35 cellular contexts compared by ENCODE assay signal in genomic region chr20:29298271-29298590, GRCh38.
DNase-seq lines count a peak whose midpoint lies in the region; ATAC-seq, FAIRE-seq and TF ChIP-seq lines count a peak whose summit lies in the region.
"Had no signal": no experiment of that assay in that cellular context is flagged by ENCODE, and none has a peak within 500 bp of the region (broad histone marks: within the 10 kb centered on the region; RNA-seq: fewer than 3 reads in every experiment).

No MANE protein-coding gene starts in this region.

- H3K79me1 ChIP-seq in neuronal stem cell (ENCODE audit: low read depth, low read length) = peaks cover 4% of the 10 kb centered on the region

- no CpG with 5 or more reads among the region's 12 CpGs for WGBS in neuronal stem cell (ENCODE audit: extremely low coverage in 2 of 2, insufficient read length in 2 of 2, insufficient replicate concordance in 1 of 2), 2 donors

- H3K9me3 Mint-ChIP-seq in astrocyte (ENCODE audit: unreplicated experiment) (peaks cover 33% of the 10 kb centered on the region), endothelial cell (ENCODE audit: unreplicated experiment) (peaks cover 44% of the 10 kb centered on the region)

- no peak for FAIRE-seq in astrocyte (lab: Jason Lieb, UNC)
- FAIRE-seq: A204.1, A549, D721Med had no signal

- no peaks in the 10 kb centered on the region for H4K20me1 ChIP-seq in astrocyte (ENCODE audit: insufficient read depth, low read length)
- H4K20me1 ChIP-seq: BLaER1; BLaER1 treated with 17β-estradiol and CSF1 and Interleukin-3, amounts not matched to agents 10 nM and 100 nM had no signal

- no peaks in the 10 kb centered on the region for H3K9me3 ChIP-seq in astrocyte (ENCODE audit: insufficient read depth, low read depth, low read length)
- H3K9me3 ChIP-seq in neuronal stem cell (replicated peaks in 1 of 2; ENCODE audit: control insufficient read depth in 2 of 2, insufficient read depth in 1 of 2, low read depth in 1 of 2, low read length in 2 of 2) = peaks cover 0 to 32% of the 10 kb centered on the region in 2 donors
- H3K9me3 ChIP-seq: BE2C had no signal

- H3K4me1 ChIP-seq in astrocyte (ENCODE audit: insufficient read depth, low read length) (no peaks in the 10 kb centered on the region), neuronal stem cell (ENCODE audit: control insufficient read depth in 2 of 2, insufficient read depth in 1 of 2, low read depth in 1 of 2, low read length in 2 of 2) (no peaks in the 10 kb centered on the region)
- H3K4me1 ChIP-seq: A549; BE2C; BLaER1; BLaER1 treated with 17β-estradiol and CSF1 and Interleukin-3, amounts not matched to agents 10 nM and 100 nM; Caco-2 had no signal

- H3K9ac ChIP-seq in astrocyte (ENCODE audit: low read length) (no peak overlapping the region), neuronal stem cell (ENCODE audit: low read depth, low read length, poor library complexity) (peak overlapping the region; percentile 12)
- H3K9ac ChIP-seq: BLaER1; BLaER1 treated with 17β-estradiol and CSF1 and Interleukin-3, amounts not matched to agents 10 nM and 100 nM had no signal

- no peak overlapping the region for H3K18ac ChIP-seq in neuronal stem cell (ENCODE audit: low read length)

- H3K27ac Mint-ChIP-seq in astrocyte (ENCODE audit: unreplicated experiment) (peak overlapping the region; percentile 68), endothelial cell (ENCODE audit: unreplicated experiment) (peak overlapping the region; percentile 57)
- H3K27ac Mint-ChIP-seq: B cell; CD14-positive monocyte; CD4-positive, alpha-beta memory T cell; CD4-positive, alpha-beta T cell; CD8-positive, alpha-beta memory T cell; CD8-positive, alpha-beta T cell had no signal

- DNase-seq in astrocyte (ENCODE audit: low read depth) (no peak), endothelial cell (ENCODE audit: low spot score) (no peak), neuronal stem cell (ENCODE audit: low spot score) (no peak), NCI-H510A treated with DMSO at 0.1 percent for 48 hours (lab: John Stamatoyannopoulos, UW) (no peak)
- no peak for DNase-seq in activated CD4-positive, alpha-beta T cell treated with anti-CD3 and anti-CD28 coated beads, Interleukin-2, amount 50 U/mL, for 48 hours
- DNase-seq: 8988T; ACHN; AML-193; BE2C; C1 segment of cervical spinal cord; Caco-2; Calu3; CD4-positive, alpha-beta memory T cell; CD4-positive, alpha-beta T cell; CD8-positive, alpha-beta memory T cell; COR-L47; DMS 273 treated with DMSO at 0.1 percent for 48 hours; DMS153; DMS53; DMS79; DMS79 treated with DMSO at 0.1 percent for 48 hours; DND-41; EL had no signal

- H3K27me3 Mint-ChIP-seq in astrocyte (ENCODE audit: low read depth, unreplicated experiment) (no peaks in the 10 kb centered on the region), endothelial cell (ENCODE audit: unreplicated experiment) (peaks cover 26% of the 10 kb centered on the region)
- H3K27me3 Mint-ChIP-seq: B cell; CD4-positive, alpha-beta memory T cell; CD4-positive, alpha-beta T cell; CD4-positive, CD25-positive, alpha-beta regulatory T cell; CD8-positive, alpha-beta memory T cell had no signal

- H3K4me3 Mint-ChIP-seq in astrocyte (ENCODE audit: unreplicated experiment) (no peak overlapping the region), endothelial cell (ENCODE audit: unreplicated experiment) (no peak overlapping the region)
- H3K4me3 Mint-ChIP-seq: B cell; CD4-positive, alpha-beta memory T cell; CD4-positive, alpha-beta T cell; CD4-positive, CD25-positive, alpha-beta regulatory T cell; CD8-positive, alpha-beta memory T cell; CD8-positive, alpha-beta T cell had no signal

- H4K8ac ChIP-seq in neuronal stem cell (ENCODE audit: low read depth, low read length) = no peak overlapping the region

- H3K4me3 ChIP-seq in astrocyte (ENCODE audit: insufficient read depth, low read depth, low read length) (no peak overlapping the region), neuronal stem cell (ENCODE audit: low read length in 2 of 2) (no peak overlapping the region)
- H3K4me3 ChIP-seq: A549; BLaER1; BLaER1 treated with 17β-estradiol and CSF1 and Interleukin-3, amounts not matched to agents 10 nM and 100 nM had no signal

- no peak overlapping the region for H2BK12ac ChIP-seq in neuronal stem cell (ENCODE audit: low read length)

- H3K36me3 ChIP-seq in astrocyte (ENCODE audit: insufficient read depth, low read length) = no peaks in the 10 kb centered on the region
- H3K36me3 ChIP-seq in neuronal stem cell (replicated peaks in 1 of 2; ENCODE audit: control insufficient read depth in 2 of 2, insufficient read depth in 2 of 2, low read length in 2 of 2) = no peaks in the 10 kb centered on the region
- H3K36me3 ChIP-seq: BE2C; BLaER1; BLaER1 treated with 17β-estradiol and CSF1 and Interleukin-3, amounts not matched to agents 10 nM and 100 nM had no signal

- ATAC-seq in GM21717 (IDR thresholded peaks at IDR 0.05; ENCODE audit: unreplicated experiment) = no peak
- ATAC-seq: A549; CD8-positive, alpha-beta T cell had no signal

- H3K4me1 Mint-ChIP-seq in astrocyte (ENCODE audit: low read depth, unreplicated experiment) (no peaks in the 10 kb centered on the region), endothelial cell (ENCODE audit: unreplicated experiment) (no peaks in the 10 kb centered on the region)
- H3K4me1 Mint-ChIP-seq: B cell; CD14-positive monocyte; CD4-positive, alpha-beta memory T cell; CD4-positive, CD25-positive, alpha-beta regulatory T cell; CD8-positive, alpha-beta memory T cell had no signal

- no peak overlapping the region for H3K14ac ChIP-seq in neuronal stem cell (ENCODE audit: low read length)

- H3K27ac ChIP-seq in astrocyte (ENCODE audit: low read depth, low read length) (no peak overlapping the region), neuronal stem cell (replicated peaks; ENCODE audit: low read length) (no peak overlapping the region)
- H3K27ac ChIP-seq: 22Rv1; A549; BLaER1; BLaER1 treated with 17β-estradiol and CSF1 and Interleukin-3, amounts not matched to agents 10 nM and 100 nM; C4-2B had no signal

- no peak overlapping the region for H4K91ac ChIP-seq in neuronal stem cell (ENCODE audit: low read depth, low read length, poor library complexity)

- H3K4me2 ChIP-seq in astrocyte (ENCODE audit: low read length) (no peak overlapping the region), neuronal stem cell (ENCODE audit: insufficient read depth, low read length, poor library complexity, severe bottlenecking) (no peak overlapping the region)
- H3K4me2 ChIP-seq: A549; BLaER1; BLaER1 treated with 17β-estradiol and CSF1 and Interleukin-3, amounts not matched to agents 10 nM and 100 nM had no signal

- H3K27me3 ChIP-seq in astrocyte (ENCODE audit: insufficient read depth, low read length) = no peaks in the 10 kb centered on the region
- H3K27me3 ChIP-seq in neuronal stem cell (ENCODE audit: control insufficient read depth in 3 of 3, insufficient read depth in 3 of 3, low read depth in 1 of 3, low read length in 3 of 3) = no peaks in the 10 kb centered on the region
- H3K27me3 ChIP-seq: BE2C; BLaER1; BLaER1 treated with 17β-estradiol and CSF1 and Interleukin-3, amounts not matched to agents 10 nM and 100 nM had no signal

- H3K4ac ChIP-seq in neuronal stem cell (ENCODE audit: low read length) = no peak overlapping the region

- H2BK15ac ChIP-seq in neuronal stem cell (ENCODE audit: low read length) = no peak overlapping the region

- no peak for TF ChIP-seq CTCF in astrocyte (IDR thresholded peaks at IDR 0.05; ENCODE audit: insufficient read depth, low read depth, low read length)
- no peak for TF ChIP-seq CTCF in endothelial cell (IDR thresholded peaks at IDR 0.05; ENCODE audit: unreplicated experiment)

- no peaks in the 10 kb centered on the region for H3K79me2 ChIP-seq in astrocyte (ENCODE audit: insufficient read depth, low read length)

- no peak overlapping the region for H2BK5ac ChIP-seq in neuronal stem cell (ENCODE audit: low read length)

- H2AFZ ChIP-seq in astrocyte (ENCODE audit: low read depth, low read length) = no peak overlapping the region
- no peak overlapping the region for H2AFZ ChIP-seq in neuronal stem cell (ENCODE audit: low read length)

- H3K23ac ChIP-seq in neuronal stem cell (ENCODE audit: low read depth, low read length, poor library complexity) = no peak overlapping the region

- H3K36me3 Mint-ChIP-seq in astrocyte (ENCODE audit: low read depth, unreplicated experiment) = peaks cover 3% of the 10 kb centered on the region
- H3K36me3 Mint-ChIP-seq in endothelial cell (ENCODE audit: low read depth, unreplicated experiment) = peaks cover 17% of the 10 kb centered on the region
- H3K36me3 Mint-ChIP-seq: CD14-positive monocyte; CD8-positive, alpha-beta T cell had no signal

- no peak overlapping the region for H2BK120ac ChIP-seq in neuronal stem cell (ENCODE audit: low read depth, low read length)

- H2AK5ac ChIP-seq in neuronal stem cell (ENCODE audit: low read depth, low read length) = no peak overlapping the region
